Comparison of ENCODE assay signal across 10 cellular contexts in the genomic region with DNA sequence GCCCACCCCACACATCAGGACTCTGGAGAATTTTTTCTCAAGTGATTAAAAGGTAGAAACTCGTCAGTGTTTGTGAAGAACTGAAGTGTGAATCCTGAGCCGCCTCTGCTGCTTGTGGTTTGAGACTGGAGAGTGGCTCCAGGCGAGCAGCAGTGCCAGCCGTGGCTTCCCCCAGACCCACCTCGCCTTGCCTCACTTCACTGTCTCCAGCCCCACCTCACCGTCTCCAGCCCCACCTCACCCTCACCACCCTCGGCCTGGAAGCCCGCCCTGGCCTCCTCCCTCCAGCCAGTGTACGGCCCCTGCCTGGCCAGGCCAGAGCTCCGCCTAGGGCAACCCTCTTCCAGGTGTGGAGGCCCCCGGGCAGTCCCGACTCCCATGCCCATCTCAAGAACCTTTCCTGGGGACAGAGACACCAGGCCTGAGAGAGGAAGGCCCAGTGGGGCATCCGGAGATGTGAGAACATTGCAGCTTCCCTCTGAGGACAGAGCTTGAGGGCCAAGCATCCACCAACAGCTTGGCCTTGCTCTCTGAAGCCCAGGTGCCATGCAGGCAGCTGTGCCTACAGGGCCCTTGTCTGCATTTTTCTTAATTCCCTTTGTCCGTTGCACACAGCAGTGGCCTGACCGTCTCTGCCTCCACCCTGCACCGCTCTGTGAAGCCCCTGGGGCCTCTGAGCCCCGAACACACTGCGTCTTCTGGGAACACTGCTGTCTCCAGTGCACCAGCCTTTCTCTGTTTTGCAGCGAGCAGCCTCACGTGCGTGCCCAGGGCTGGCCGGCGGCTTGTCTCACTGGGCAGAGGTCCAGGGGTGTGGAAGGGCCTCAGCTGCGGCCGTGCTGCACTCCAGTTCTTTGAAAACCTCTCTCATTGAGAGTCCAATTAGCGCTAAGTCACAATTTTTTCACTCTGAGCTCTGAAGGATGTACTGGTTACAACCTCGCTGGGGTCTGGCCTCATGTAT. TPM values are rescaled to one million over a fixed set of nuclear protein-coding genes. Genes with fewer than 3 reads are reported as not detected.
DNase-seq lines count a peak whose midpoint lies in the region; ATAC-seq and TF ChIP-seq lines count a peak whose summit lies in the region.
"Had no signal": no experiment of that assay in that cellular context is flagged by ENCODE, and none has a peak within 500 bp of the region (broad histone marks: within the 10 kb centered on the region; RNA-seq: fewer than 3 reads in every experiment).

No MANE protein-coding gene starts in this region.

- H3K27me3 Mint-ChIP-seq in activated T-cell treated with anti-CD3 and anti-CD28 coated beads, Interleukin-2, amount 50 U/mL, for 72 hours (ENCODE audit: low read depth), result no peaks in the 10 kb centered on the region

- H3K4me1 ChIP-seq in PC-9 (replicated peaks; ENCODE audit: insufficient read depth), result peaks cover 32% of the 10 kb centered on the region
- peaks cover 94 to 96% of the 10 kb centered on the region in 2 experiments for H3K4me1 ChIP-seq in neutrophil (ENCODE audit: control insufficient read depth in 1 of 2, insufficient read depth in 1 of 2, low read depth in 1 of 2, low read length in 1 of 2)
- peaks cover 6% of the 10 kb centered on the region for H3K4me1 ChIP-seq in MM.1S (ENCODE audit: low read length)

- TF ChIP-seq CTCF in AG10803 (conservative IDR thresholded peaks at IDR 0.05; ENCODE audit: low read length), result no peak
- TF ChIP-seq CTCF in PC-9 (conservative IDR thresholded peaks at IDR 0.05), result no peak
- TF ChIP-seq CTCF in fibroblast of villous mesenchyme (IDR thresholded peaks at IDR 0.05; ENCODE audit: insufficient read depth, low read depth, low read length), result no peak
- no peak for TF ChIP-seq CTCF in neutrophil (IDR thresholded peaks at IDR 0.05)
- no peak for TF ChIP-seq CTCF in MM.1S (IDR thresholded peaks at IDR 0.05; ENCODE audit: low read length)

- CTCF ChIA-PET in PC-9 (lab: Charles Lee), result interaction anchor here (0.5 kb wide), 1 partner anchor 59 kb away, joined by 6 read pairs; no protein-coding TSS in a partner anchor

- intact Hi-C loops in PC-9 (cut with micrococcal nuclease; ENCODE audit: unreplicated experiment), result no loop called here

- no peaks in the 10 kb centered on the region for H3K9me3 Mint-ChIP-seq in activated T-cell treated with anti-CD3 and anti-CD28 coated beads, Interleukin-2, amount 50 U/mL, for 72 hours

- no TSS peak for BruUV-seq in PC-9 (replicated peaks; lab: Mats Ljungman, UMichigan)

- no peaks in the 10 kb centered on the region for H3K9me2 ChIP-seq in PC-9 (ENCODE audit: insufficient read depth)
- no peaks in the 10 kb centered on the region for H3K9me2 ChIP-seq in MM.1S (replicated peaks; ENCODE audit: insufficient read depth, low read length)

- H3K27ac Mint-ChIP-seq in activated T-cell treated with anti-CD3 and anti-CD28 coated beads, Interleukin-2, amount 50 U/mL, for 72 hours, result no peak overlapping the region

- peaks cover 5% of the 10 kb centered on the region for H3K4me1 Mint-ChIP-seq in activated T-cell treated with anti-CD3 and anti-CD28 coated beads, Interleukin-2, amount 50 U/mL, for 72 hours (ENCODE audit: low read depth)

- no peak for ATAC-seq in activated T-cell treated with anti-CD3 and anti-CD28 coated beads, Interleukin-2, amount 50 U/mL, for 72 hours (replicated peaks in 1 of 2)

- H4K20me1 ChIP-seq in PC-9 (ENCODE audit: insufficient read depth) (peaks cover 6% of the 10 kb centered on the region; the same call in 1 of the 2 replicates), MM.1S (ENCODE audit: insufficient read depth, low read length) (no peaks in the 10 kb centered on the region)

- H3K4me3 Mint-ChIP-seq in activated T-cell treated with anti-CD3 and anti-CD28 coated beads, Interleukin-2, amount 50 U/mL, for 72 hours, result no peak overlapping the region

- H3K9ac ChIP-seq in MM.1S (ENCODE audit: low read length), result no peak overlapping the region

- H3K4me3 ChIP-seq in AG10803 (ENCODE audit: low read length) (no peak overlapping the region), PC-9 (no peak overlapping the region), fibroblast of villous mesenchyme (ENCODE audit: low read depth, low read length) (no peak overlapping the region), neutrophil (ENCODE audit: low read depth in 1 of 2, low read length in 1 of 2) (peak overlapping the region in 1 of 2 experiments; percentile 41), MM.1S (ENCODE audit: low read length) (no peak overlapping the region)
- H3K4me3 ChIP-seq: SJCRH30 had no signal

- H3K36me3 ChIP-seq in PC-9 (ENCODE audit: low read depth) (no peaks in the 10 kb centered on the region), neutrophil (peaks cover 66% of the 10 kb centered on the region), MM.1S (replicated peaks; ENCODE audit: insufficient read depth, low read length) (no peaks in the 10 kb centered on the region)
- H3K36me3 ChIP-seq: SJCRH30 had no signal

- no peaks in the 10 kb centered on the region for H3K36me3 Mint-ChIP-seq in activated T-cell treated with anti-CD3 and anti-CD28 coated beads, Interleukin-2, amount 50 U/mL, for 72 hours (ENCODE audit: insufficient read depth in 2 of 2)

- DNase-seq in AG10803 (ENCODE audit: low read depth), result peak; percentile 67
- no peak for DNase-seq in PC-9
- peak; percentile 56 for DNase-seq in fibroblast of villous mesenchyme (ENCODE audit: low read depth)
- DNase-seq in T-helper 9 cell, result no peak
- DNase-seq in activated T-cell treated with anti-CD3 and anti-CD28 coated beads, Interleukin-2, amount 50 U/mL, for 72 hours, result no peak
- DNase-seq in MM.1S, result no peak
- no peak for DNase-seq in stimulated activated CD4-positive, alpha-beta T cell treated with anti-CD3 and anti-CD28 coated beads, Interleukin-4, amount 100 ng/mL, for 1 hour
- DNase-seq: activated effector memory CD4-positive, alpha-beta T cell treated with anti-CD3 and anti-CD28 coated beads, Interleukin-2, amount 50 U/mL, for 16 hours had no signal

- peaks cover 3% of the 10 kb centered on the region for H3F3A ChIP-seq in PC-9 (ENCODE audit: insufficient read depth, low read depth)
- 0 out of 2 replicates have a peak, but pooled peaks cover 4% of the 10 kb centered on the region for H3F3A ChIP-seq in MM.1S (ENCODE audit: insufficient read depth, low read length)

- H3K9me3 ChIP-seq in PC-9 (ENCODE audit: insufficient read depth, low read depth) (no peaks in the 10 kb centered on the region), neutrophil (no peaks in the 10 kb centered on the region), MM.1S (replicated peaks; ENCODE audit: insufficient read depth, low read length) (no peaks in the 10 kb centered on the region)
- H3K9me3 ChIP-seq: SJCRH30 had no signal

- H3K27ac ChIP-seq in PC-9 (no peak overlapping the region), neutrophil (peak overlapping the region; percentile 98), MM.1S (ENCODE audit: low read length) (no peak overlapping the region)
- H3K27ac ChIP-seq: SJCRH30 had no signal

- H2AFZ ChIP-seq in PC-9 (no peak overlapping the region), MM.1S (ENCODE audit: low read length) (no peak overlapping the region)

- no peaks in the 10 kb centered on the region for H3K79me2 ChIP-seq in PC-9 (ENCODE audit: low read depth)
- H3K79me2 ChIP-seq in MM.1S (ENCODE audit: low read length), result peaks cover 4% of the 10 kb centered on the region

- H3K27me3 ChIP-seq in PC-9 (ENCODE audit: insufficient read depth, low read depth), result no peaks in the 10 kb centered on the region
- no peaks in the 10 kb centered on the region for H3K27me3 ChIP-seq in neutrophil
- H3K27me3 ChIP-seq in MM.1S (replicated peaks; ENCODE audit: insufficient read depth, low read length), result no peaks in the 10 kb centered on the region
- H3K27me3 ChIP-seq: SJCRH30 had no signal

- peak overlapping the region; percentile 65 for H3K4me2 ChIP-seq in PC-9
- no peak overlapping the region for H3K4me2 ChIP-seq in MM.1S (ENCODE audit: low read depth, low read length)

- POLR2A ChIA-PET in PC-9 (lab: Charles Lee; ENCODE audit: unreplicated experiment), result no interaction called here

RNA-seq across cellular contexts. Expression of a gene that starts 13.8 kb away (rescaled TPM):
- 40.4 and 54.0 TPM in 2 replicates for total RNA-seq in PC-9 (2021)
- total RNA-seq in fibroblast of villous mesenchyme, result 23.3 and 27.4 TPM in 2 replicates
- total RNA-seq in activated T-cell treated with anti-CD3 and anti-CD28 coated beads, Interleukin-2, amount 50 U/mL, for 72 hours, result 10 to 100 TPM; 60.7 to 65.6 TPM

RNA-seq across cellular contexts. Expression of a gene that starts 37.0 kb away (rescaled TPM):
- 178 and 181 TPM in 2 replicates for total RNA-seq in PC-9 (2021)
- 212 and 235 TPM in 2 replicates for total RNA-seq in fibroblast of villous mesenchyme
- 100 to 1,000 TPM; 281 to 282 TPM for total RNA-seq in activated T-cell treated with anti-CD3 and anti-CD28 coated beads, Interleukin-2, amount 50 U/mL, for 72 hours

RNA-seq across cellular contexts. Expression of a gene that starts 50.5 kb away (rescaled TPM):
- total RNA-seq in PC-9 (2021) (37.1 and 44.8 TPM in 2 replicates), fibroblast of villous mesenchyme (41.9 and 50.3 TPM in 2 replicates)
- 10 to 100 TPM; 72.3 to 85.8 TPM for total RNA-seq in activated T-cell treated with anti-CD3 and anti-CD28 coated beads, Interleukin-2, amount 50 U/mL, for 72 hours

Comparison
In these comparisons a context has a peak if more than half of its experiments do, and no peak if none do; other contexts are left out.
1. DNase-seq: peak in AG10803 (single experiment) and fibroblast of villous mesenchyme (single experiment); none in PC-9 (0 of 2), T-helper 9 cell (single experiment), activated T-cell treated with anti-CD3 and anti-CD28 coated beads, Interleukin-2, amount 50 U/mL, for 72 hours (0 of 2), MM.1S (single experiment) and stimulated activated CD4-positive, alpha-beta T cell treated with anti-CD3 and anti-CD28 coated beads, Interleukin-4, amount 100 ng/mL, for 1 hour (single experiment).